3 cellular contexts compared by ENCODE assay signal in genomic region chr13:54958781-54959180, GRCh38.
TF ChIP-seq lines count a peak whose summit lies in the region.

No MANE protein-coding gene starts in this region.

TF ChIP-seq in SK-N-SH, 30 proteins besides CTCF, POLR2A, EP300 and RAD21 (continued from another document):
- TF ChIP-seq, protein P1, sequence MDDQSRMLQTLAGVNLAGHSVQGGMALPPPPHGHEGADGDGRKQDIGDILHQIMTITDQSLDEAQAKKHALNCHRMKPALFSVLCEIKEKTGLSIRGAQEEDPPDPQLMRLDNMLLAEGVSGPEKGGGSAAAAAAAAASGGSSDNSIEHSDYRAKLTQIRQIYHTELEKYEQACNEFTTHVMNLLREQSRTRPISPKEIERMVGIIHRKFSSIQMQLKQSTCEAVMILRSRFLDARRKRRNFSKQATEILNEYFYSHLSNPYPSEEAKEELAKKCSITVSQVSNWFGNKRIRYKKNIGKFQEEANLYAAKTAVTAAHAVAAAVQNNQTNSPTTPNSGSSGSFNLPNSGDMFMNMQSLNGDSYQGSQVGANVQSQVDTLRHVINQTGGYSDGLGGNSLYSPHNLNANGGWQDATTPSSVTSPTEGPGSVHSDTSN (IDR thresholded peaks at IDR 0.05), result no peak
- TF ChIP-seq POLR2AphosphoS5 (IDR thresholded peaks at IDR 0.05; ENCODE audit: low read depth, low read length) (no peak), MAX (IDR thresholded peaks at IDR 0.05; ENCODE audit: low read depth) (no peak), ZBTB33 (IDR thresholded peaks at IDR 0.05; ENCODE audit: borderline replicate concordance, low read depth) (no peak), NRF1 (IDR thresholded peaks at IDR 0.05; ENCODE audit: low read depth, low read length) (no peak), YY1 (IDR thresholded peaks at IDR 0.05; ENCODE audit: low read depth) (no peak), FOSL2 (IDR thresholded peaks at IDR 0.05; ENCODE audit: borderline replicate concordance, low read depth) (no peak)
TF ChIP-seq in SK-N-SH: peak in this region for 0.

TF ChIP-seq in SK-N-SH treated with all-trans-retinoic acid at 6 μM for 48 hours, 23 proteins besides CTCF, POLR2A, EP300 and RAD21 (continued from another document):
- TF ChIP-seq BACH2 (CRISPR knock-in tag; IDR thresholded peaks at IDR 0.05; ENCODE audit: borderline replicate concordance) (no peak), ZFP3 (CRISPR knock-in tag; IDR thresholded peaks at IDR 0.05) (no peak), CREB5 (CRISPR knock-in tag; IDR thresholded peaks at IDR 0.05; ENCODE audit: low read depth) (no peak), TCF4 (CRISPR knock-in tag; IDR thresholded peaks at IDR 0.05; ENCODE audit: borderline replicate concordance) (no peak), CSDC2 (CRISPR knock-in tag; IDR thresholded peaks at IDR 0.05) (no peak), PPARA (CRISPR knock-in tag; IDR thresholded peaks at IDR 0.05; ENCODE audit: borderline replicate concordance) (no peak), TSHZ2 (CRISPR knock-in tag; IDR thresholded peaks at IDR 0.05) (no peak)

TF ChIP-seq in WTC11, 78 proteins besides CTCF, POLR2A, EP300 and RAD21:
- TF ChIP-seq, protein P2, sequence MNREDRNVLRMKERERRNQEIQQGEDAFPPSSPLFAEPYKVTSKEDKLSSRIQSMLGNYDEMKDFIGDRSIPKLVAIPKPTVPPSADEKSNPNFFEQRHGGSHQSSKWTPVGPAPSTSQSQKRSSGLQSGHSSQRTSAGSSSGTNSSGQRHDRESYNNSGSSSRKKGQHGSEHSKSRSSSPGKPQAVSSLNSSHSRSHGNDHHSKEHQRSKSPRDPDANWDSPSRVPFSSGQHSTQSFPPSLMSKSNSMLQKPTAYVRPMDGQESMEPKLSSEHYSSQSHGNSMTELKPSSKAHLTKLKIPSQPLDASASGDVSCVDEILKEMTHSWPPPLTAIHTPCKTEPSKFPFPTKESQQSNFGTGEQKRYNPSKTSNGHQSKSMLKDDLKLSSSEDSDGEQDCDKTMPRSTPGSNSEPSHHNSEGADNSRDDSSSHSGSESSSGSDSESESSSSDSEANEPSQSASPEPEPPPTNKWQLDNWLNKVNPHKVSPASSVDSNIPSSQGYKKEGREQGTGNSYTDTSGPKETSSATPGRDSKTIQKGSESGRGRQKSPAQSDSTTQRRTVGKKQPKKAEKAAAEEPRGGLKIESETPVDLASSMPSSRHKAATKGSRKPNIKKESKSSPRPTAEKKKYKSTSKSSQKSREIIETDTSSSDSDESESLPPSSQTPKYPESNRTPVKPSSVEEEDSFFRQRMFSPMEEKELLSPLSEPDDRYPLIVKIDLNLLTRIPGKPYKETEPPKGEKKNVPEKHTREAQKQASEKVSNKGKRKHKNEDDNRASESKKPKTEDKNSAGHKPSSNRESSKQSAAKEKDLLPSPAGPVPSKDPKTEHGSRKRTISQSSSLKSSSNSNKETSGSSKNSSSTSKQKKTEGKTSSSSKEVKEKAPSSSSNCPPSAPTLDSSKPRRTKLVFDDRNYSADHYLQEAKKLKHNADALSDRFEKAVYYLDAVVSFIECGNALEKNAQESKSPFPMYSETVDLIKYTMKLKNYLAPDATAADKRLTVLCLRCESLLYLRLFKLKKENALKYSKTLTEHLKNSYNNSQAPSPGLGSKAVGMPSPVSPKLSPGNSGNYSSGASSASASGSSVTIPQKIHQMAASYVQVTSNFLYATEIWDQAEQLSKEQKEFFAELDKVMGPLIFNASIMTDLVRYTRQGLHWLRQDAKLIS (CRISPR knock-in tag; IDR thresholded peaks at IDR 0.05; ENCODE audit: borderline replicate concordance), result no peak
- no peak for TF ChIP-seq USF1 (CRISPR knock-in tag; IDR thresholded peaks at IDR 0.05)
- TF ChIP-seq HMGXB4 (CRISPR knock-in tag; IDR thresholded peaks at IDR 0.05), result no peak
- no peak for TF ChIP-seq NFATC4 (CRISPR knock-in tag; IDR thresholded peaks at IDR 0.05)
- no peak for TF ChIP-seq ZNF263 (CRISPR knock-in tag; IDR thresholded peaks at IDR 0.05; ENCODE audit: low read depth)
- no peak for TF ChIP-seq NFE2L1 (CRISPR knock-in tag; IDR thresholded peaks at IDR 0.05)
- TF ChIP-seq ELF4 (CRISPR knock-in tag; IDR thresholded peaks at IDR 0.05; ENCODE audit: low read depth), result no peak
- no peak for TF ChIP-seq ZNF317 (CRISPR knock-in tag; IDR thresholded peaks at IDR 0.05; ENCODE audit: borderline replicate concordance, low read depth)
- TF ChIP-seq KAT7 (CRISPR knock-in tag; IDR thresholded peaks at IDR 0.05; ENCODE audit: borderline replicate concordance), result no peak
- no peak for TF ChIP-seq IRF1 (CRISPR knock-in tag; IDR thresholded peaks at IDR 0.05)
- TF ChIP-seq PRRX2 (CRISPR knock-in tag; IDR thresholded peaks at IDR 0.05), result no peak
- TF ChIP-seq FOXK1 (CRISPR knock-in tag; IDR thresholded peaks at IDR 0.05), result no peak
- no peak for TF ChIP-seq MYBL2 (CRISPR knock-in tag; IDR thresholded peaks at IDR 0.05)
- TF ChIP-seq, protein P3, sequence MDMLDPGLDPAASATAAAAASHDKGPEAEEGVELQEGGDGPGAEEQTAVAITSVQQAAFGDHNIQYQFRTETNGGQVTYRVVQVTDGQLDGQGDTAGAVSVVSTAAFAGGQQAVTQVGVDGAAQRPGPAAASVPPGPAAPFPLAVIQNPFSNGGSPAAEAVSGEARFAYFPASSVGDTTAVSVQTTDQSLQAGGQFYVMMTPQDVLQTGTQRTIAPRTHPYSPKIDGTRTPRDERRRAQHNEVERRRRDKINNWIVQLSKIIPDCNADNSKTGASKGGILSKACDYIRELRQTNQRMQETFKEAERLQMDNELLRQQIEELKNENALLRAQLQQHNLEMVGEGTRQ (CRISPR knock-in tag; IDR thresholded peaks at IDR 0.05), result no peak
- TF ChIP-seq ZMAT4 (CRISPR knock-in tag; IDR thresholded peaks at IDR 0.05), result no peak
- no peak for TF ChIP-seq FOXP1 (CRISPR knock-in tag; IDR thresholded peaks at IDR 0.05; ENCODE audit: borderline replicate concordance)
- TF ChIP-seq ZSCAN18 (CRISPR knock-in tag; IDR thresholded peaks at IDR 0.05), result no peak
